ENCODE assay signal across 11 cellular contexts in the genomic region with DNA sequence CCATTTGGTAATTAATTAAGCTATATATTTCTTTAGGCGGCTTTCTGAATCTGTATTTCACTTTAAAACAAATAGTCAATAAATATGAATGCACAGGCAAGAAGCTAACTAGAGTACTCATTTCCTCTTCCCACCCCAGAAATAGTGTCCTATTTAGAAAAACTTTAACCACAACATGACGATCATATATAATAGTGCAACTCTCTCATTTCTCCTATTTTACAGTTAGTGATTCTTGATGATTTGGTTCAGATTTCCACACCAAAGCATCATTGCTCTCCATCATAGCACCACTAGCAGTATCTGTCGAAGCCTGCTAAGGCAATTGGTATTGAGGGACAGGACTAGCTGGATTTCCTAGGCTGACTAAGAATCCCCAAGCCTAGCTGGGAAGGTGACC.
DNase-seq lines count a peak whose midpoint lies in the region; ATAC-seq and TF ChIP-seq lines count a peak whose summit lies in the region.
"Had no signal": no experiment of that assay in that cellular context is flagged by ENCODE, and none has a peak within 500 bp of the region (broad histone marks: within the 10 kb centered on the region; RNA-seq: fewer than 3 reads in every experiment).

No MANE protein-coding gene starts in this region.

- TF ChIP-seq CTCF in ascending aorta (IDR thresholded peaks at IDR 0.05) = no peak
- TF ChIP-seq CTCF in upper lobe of left lung (IDR thresholded peaks at IDR 0.05) = no peak

- H3K4me3 ChIP-seq in ascending aorta (no peak overlapping the region), upper lobe of left lung (no peak overlapping the region)

- H3K27ac ChIP-seq in ascending aorta (no peak overlapping the region), upper lobe of left lung (no peak overlapping the region)

- 76 to 83% methylated on average over 3 of the region's 3 CpGs for WGBS in upper lobe of left lung, 2 donors

- peak; percentile 12 for DNase-seq in NOMO-1 treated with dmso at 0.1 percent for 144 hours (lab: John Stamatoyannopoulos, UW; ENCODE audit: unreplicated experiment)
- no peak for DNase-seq in ureter (ENCODE audit: low spot score)
- no peak for DNase-seq in ascending aorta (ENCODE audit: low spot score in 2 of 2)
- DNase-seq in NCI-H524 (lab: John Stamatoyannopoulos, UW) = no peak
- DNase-seq in upper lobe of left lung = no peak
- DNase-seq: activated CD8-positive, alpha-beta T cell treated with anti-CD3 and anti-CD28 coated beads, Interleukin-2, amount 10 ng/mL, durations not matched to agents 7 days and 5 days; C1 segment of cervical spinal cord; HFFc6 had no signal

- H3K4me1 ChIP-seq in ascending aorta = no peaks in the 10 kb centered on the region
- H3K4me1 ChIP-seq in upper lobe of left lung = no peaks in the 10 kb centered on the region

- TF ChIP-seq POLR2A in upper lobe of left lung (IDR thresholded peaks at IDR 0.05) = no peak

- ATAC-seq in GM18517 (IDR thresholded peaks at IDR 0.05; ENCODE audit: unreplicated experiment) (peak; percentile 99), GM21423 (IDR thresholded peaks at IDR 0.05; ENCODE audit: unreplicated experiment) (peak; percentile 98), HG03025 (IDR thresholded peaks at IDR 0.05; ENCODE audit: low FRiP score, unreplicated experiment) (peak; percentile 98), upper lobe of left lung (ENCODE audit: low FRiP score in 2 of 2) (no peak)
- ATAC-seq: activated CD8-positive, alpha-beta T cell treated with anti-CD3 and anti-CD28 coated beads, Interleukin-2, amount 10 ng/mL, durations not matched to agents 7 days and 5 days had no signal

- H3K36me3 ChIP-seq in ascending aorta (no peaks in the 10 kb centered on the region), upper lobe of left lung (no peaks in the 10 kb centered on the region)

- H3K9me3 ChIP-seq in ascending aorta (no peaks in the 10 kb centered on the region), upper lobe of left lung (no peaks in the 10 kb centered on the region)

- H3K27me3 ChIP-seq in ascending aorta = no peaks in the 10 kb centered on the region
- H3K27me3 ChIP-seq in upper lobe of left lung = no peaks in the 10 kb centered on the region

- TF ChIP-seq EP300 in upper lobe of left lung (IDR thresholded peaks at IDR 0.05) = no peak

- intact Hi-C loops in ascending aorta (cut with DNase I) = no loop called here

Comparison
In these comparisons a context has a peak if more than half of its experiments do, and no peak if none do; other contexts are left out.
1. ATAC-seq: peak in GM18517 (single experiment), GM21423 (single experiment) and HG03025 (single experiment); none in upper lobe of left lung (0 of 2).